In the genomic region with DNA sequence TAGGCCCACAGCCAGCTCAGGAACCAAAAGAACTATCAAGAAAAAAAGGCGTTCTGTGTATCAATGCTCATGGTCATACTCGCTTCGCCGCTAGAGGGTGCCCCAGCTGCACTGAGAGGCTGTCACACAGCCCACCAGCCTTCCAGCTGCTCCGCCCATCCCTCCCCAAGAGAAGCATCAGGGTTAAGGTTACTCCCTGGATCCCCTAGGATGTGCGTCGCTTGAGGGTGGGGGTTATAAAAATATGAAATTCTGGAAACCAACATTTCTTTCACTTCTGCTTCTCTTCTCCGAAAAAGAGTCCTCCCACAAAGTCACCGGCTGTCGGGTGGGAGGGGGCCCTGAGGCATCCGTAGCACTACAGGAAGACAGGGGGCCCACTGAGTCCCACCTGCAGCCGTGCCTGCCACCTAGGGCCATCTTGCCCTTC, we compare ENCODE assay signal across 1 cellular context.
TF ChIP-seq lines count a peak whose summit lies in the region.

No MANE protein-coding gene starts in this region.

TF ChIP-seq in HepG2, 621 proteins besides CTCF, POLR2A, EP300 and RAD21 (continued from another document and continues in another):
- TF ChIP-seq, protein P1, sequence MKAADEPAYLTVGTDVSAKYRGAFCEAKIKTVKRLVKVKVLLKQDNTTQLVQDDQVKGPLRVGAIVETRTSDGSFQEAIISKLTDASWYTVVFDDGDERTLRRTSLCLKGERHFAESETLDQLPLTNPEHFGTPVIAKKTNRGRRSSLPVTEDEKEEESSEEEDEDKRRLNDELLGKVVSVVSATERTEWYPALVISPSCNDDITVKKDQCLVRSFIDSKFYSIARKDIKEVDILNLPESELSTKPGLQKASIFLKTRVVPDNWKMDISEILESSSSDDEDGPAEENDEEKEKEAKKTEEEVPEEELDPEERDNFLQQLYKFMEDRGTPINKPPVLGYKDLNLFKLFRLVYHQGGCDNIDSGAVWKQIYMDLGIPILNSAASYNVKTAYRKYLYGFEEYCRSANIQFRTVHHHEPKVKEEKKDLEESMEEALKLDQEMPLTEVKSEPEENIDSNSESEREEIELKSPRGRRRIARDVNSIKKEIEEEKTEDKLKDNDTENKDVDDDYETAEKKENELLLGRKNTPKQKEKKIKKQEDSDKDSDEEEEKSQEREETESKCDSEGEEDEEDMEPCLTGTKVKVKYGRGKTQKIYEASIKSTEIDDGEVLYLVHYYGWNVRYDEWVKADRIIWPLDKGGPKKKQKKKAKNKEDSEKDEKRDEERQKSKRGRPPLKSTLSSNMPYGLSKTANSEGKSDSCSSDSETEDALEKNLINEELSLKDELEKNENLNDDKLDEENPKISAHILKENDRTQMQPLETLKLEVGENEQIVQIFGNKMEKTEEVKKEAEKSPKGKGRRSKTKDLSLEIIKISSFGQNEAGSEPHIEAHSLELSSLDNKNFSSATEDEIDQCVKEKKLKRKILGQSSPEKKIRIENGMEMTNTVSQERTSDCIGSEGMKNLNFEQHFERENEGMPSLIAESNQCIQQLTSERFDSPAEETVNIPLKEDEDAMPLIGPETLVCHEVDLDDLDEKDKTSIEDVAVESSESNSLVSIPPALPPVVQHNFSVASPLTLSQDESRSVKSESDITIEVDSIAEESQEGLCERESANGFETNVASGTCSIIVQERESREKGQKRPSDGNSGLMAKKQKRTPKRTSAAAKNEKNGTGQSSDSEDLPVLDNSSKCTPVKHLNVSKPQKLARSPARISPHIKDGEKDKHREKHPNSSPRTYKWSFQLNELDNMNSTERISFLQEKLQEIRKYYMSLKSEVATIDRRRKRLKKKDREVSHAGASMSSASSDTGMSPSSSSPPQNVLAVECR (CRISPR knock-in tag; IDR thresholded peaks at IDR 0.05; ENCODE audit: borderline replicate concordance), result peak; percentile 26; the same call in 1 of the 2 replicates
- TF ChIP-seq RFXAP (CRISPR knock-in tag; IDR thresholded peaks at IDR 0.05; ENCODE audit: borderline replicate concordance) (0 out of 2 replicates have a peak, but pooled peaks have one; percentile 42), KLF12 (CRISPR knock-in tag; IDR thresholded peaks at IDR 0.05; ENCODE audit: borderline replicate concordance) (peak; percentile 57; the same call in 1 of the 2 replicates), MLLT10 (CRISPR knock-in tag; IDR thresholded peaks at IDR 0.05) (no peak), FOXO1 (CRISPR knock-in tag; IDR thresholded peaks at IDR 0.05) (0 out of 2 replicates have a peak, but pooled peaks have one; percentile 29), ZIK1 (CRISPR knock-in tag; IDR thresholded peaks at IDR 0.05; ENCODE audit: borderline replicate concordance, low read depth) (no peak), KLF15 (CRISPR knock-in tag; IDR thresholded peaks at IDR 0.05; ENCODE audit: borderline replicate concordance) (no peak), ISL2 (CRISPR knock-in tag; IDR thresholded peaks at IDR 0.05) (no peak), CAMTA2 (CRISPR knock-in tag; IDR thresholded peaks at IDR 0.05; ENCODE audit: borderline replicate concordance) (no peak), CBX5 (CRISPR knock-in tag; IDR thresholded peaks at IDR 0.05; ENCODE audit: borderline replicate concordance) (peak; percentile 48; the same call in 1 of the 2 replicates), RXRB (CRISPR knock-in tag; IDR thresholded peaks at IDR 0.05; ENCODE audit: borderline replicate concordance) (no peak), SIN3B (IDR thresholded peaks at IDR 0.05; ENCODE audit: low read length) (no peak), THAP11 (CRISPR knock-in tag; IDR thresholded peaks at IDR 0.05) (peak; percentile 58), SRSF1 (optimal IDR thresholded peaks at IDR 0.05; ENCODE audit: low read depth, low read length) (no peak), FOXA3 (CRISPR knock-in tag; IDR thresholded peaks at IDR 0.05) (peak; percentile 21; the same call in 1 of the 2 replicates), NFE2L1 (CRISPR knock-in tag; IDR thresholded peaks at IDR 0.05; ENCODE audit: borderline replicate concordance) (no peak), ZNF282 (IDR thresholded peaks at IDR 0.05; ENCODE audit: partially characterized antibody) (no peak), SNRNP70 (IDR thresholded peaks at IDR 0.05; ENCODE audit: low read depth, low read length) (no peak), CCAR2 (optimal IDR thresholded peaks at IDR 0.05; ENCODE audit: low read depth, low read length) (no peak), SOX5 (CRISPR knock-in tag; IDR thresholded peaks at IDR 0.05; ENCODE audit: borderline replicate concordance) (no peak), ZNF331 (CRISPR knock-in tag; IDR thresholded peaks at IDR 0.05) (0 out of 2 replicates have a peak, but pooled peaks have one; percentile 54), SRSF4 (IDR thresholded peaks at IDR 0.05; ENCODE audit: low read depth, low read length, poor library complexity, severe bottlenecking) (no peak), RBFOX2 (IDR thresholded peaks at IDR 0.05; ENCODE audit: low read depth, low read length) (no peak), ZNF317 (CRISPR knock-in tag; IDR thresholded peaks at IDR 0.05) (no peak), GATAD1 (CRISPR knock-in tag; IDR thresholded peaks at IDR 0.05) (0 out of 2 replicates have a peak, but pooled peaks have one; percentile 30), KAT2B (IDR thresholded peaks at IDR 0.05; ENCODE audit: borderline replicate concordance, low read depth, low read length) (no peak), ZNF674 (CRISPR knock-in tag; IDR thresholded peaks at IDR 0.05; ENCODE audit: low read depth) (no peak), ZNF713 (CRISPR knock-in tag; IDR thresholded peaks at IDR 0.05) (no peak), MYNN (CRISPR knock-in tag; IDR thresholded peaks at IDR 0.05; ENCODE audit: low read depth) (no peak), ERF (CRISPR knock-in tag; IDR thresholded peaks at IDR 0.05) (peak; percentile 28; the same call in 1 of the 2 replicates), FOSL2 (CRISPR knock-in tag; IDR thresholded peaks at IDR 0.05) (peak; percentile 31; the same call in 1 of the 2 replicates), ZNF354B (CRISPR knock-in tag; IDR thresholded peaks at IDR 0.05) (no peak), ZNF737 (CRISPR knock-in tag; IDR thresholded peaks at IDR 0.05; ENCODE audit: borderline replicate concordance) (no peak), HDAC6 (IDR thresholded peaks at IDR 0.05; ENCODE audit: low read depth, low read length) (no peak), MXI1 (IDR thresholded peaks at IDR 0.05; ENCODE audit: borderline replicate concordance, low read depth, low read length) (no peak), MIXL1 (CRISPR knock-in tag; IDR thresholded peaks at IDR 0.05) (no peak), SMARCE1 (IDR thresholded peaks at IDR 0.05; ENCODE audit: borderline replicate concordance) (no peak), ZNF296 (CRISPR knock-in tag; conservative IDR thresholded peaks at IDR 0.05) (no peak)
- TF ChIP-seq, protein P2, sequence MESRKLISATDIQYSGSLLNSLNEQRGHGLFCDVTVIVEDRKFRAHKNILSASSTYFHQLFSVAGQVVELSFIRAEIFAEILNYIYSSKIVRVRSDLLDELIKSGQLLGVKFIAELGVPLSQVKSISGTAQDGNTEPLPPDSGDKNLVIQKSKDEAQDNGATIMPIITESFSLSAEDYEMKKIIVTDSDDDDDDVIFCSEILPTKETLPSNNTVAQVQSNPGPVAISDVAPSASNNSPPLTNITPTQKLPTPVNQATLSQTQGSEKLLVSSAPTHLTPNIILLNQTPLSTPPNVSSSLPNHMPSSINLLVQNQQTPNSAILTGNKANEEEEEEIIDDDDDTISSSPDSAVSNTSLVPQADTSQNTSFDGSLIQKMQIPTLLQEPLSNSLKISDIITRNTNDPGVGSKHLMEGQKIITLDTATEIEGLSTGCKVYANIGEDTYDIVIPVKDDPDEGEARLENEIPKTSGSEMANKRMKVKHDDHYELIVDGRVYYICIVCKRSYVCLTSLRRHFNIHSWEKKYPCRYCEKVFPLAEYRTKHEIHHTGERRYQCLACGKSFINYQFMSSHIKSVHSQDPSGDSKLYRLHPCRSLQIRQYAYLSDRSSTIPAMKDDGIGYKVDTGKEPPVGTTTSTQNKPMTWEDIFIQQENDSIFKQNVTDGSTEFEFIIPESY (CRISPR knock-in tag; IDR thresholded peaks at IDR 0.05), result no peak
- TF ChIP-seq, protein P3, sequence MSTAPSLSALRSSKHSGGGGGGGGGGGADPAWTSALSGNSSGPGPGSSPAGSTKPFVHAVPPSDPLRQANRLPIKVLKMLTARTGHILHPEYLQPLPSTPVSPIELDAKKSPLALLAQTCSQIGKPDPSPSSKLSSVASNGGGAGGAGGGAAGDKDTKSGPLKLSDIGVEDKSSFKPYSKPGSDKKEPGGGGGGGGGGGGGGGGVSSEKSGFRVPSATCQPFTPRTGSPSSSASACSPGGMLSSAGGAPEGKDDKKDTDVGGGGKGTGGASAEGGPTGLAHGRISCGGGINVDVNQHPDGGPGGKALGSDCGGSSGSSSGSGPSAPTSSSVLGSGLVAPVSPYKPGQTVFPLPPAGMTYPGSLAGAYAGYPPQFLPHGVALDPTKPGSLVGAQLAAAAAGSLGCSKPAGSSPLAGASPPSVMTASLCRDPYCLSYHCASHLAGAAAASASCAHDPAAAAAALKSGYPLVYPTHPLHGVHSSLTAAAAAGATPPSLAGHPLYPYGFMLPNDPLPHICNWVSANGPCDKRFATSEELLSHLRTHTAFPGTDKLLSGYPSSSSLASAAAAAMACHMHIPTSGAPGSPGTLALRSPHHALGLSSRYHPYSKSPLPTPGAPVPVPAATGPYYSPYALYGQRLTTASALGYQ (CRISPR knock-in tag; IDR thresholded peaks at IDR 0.05), result no peak
- TF ChIP-seq, protein P4, sequence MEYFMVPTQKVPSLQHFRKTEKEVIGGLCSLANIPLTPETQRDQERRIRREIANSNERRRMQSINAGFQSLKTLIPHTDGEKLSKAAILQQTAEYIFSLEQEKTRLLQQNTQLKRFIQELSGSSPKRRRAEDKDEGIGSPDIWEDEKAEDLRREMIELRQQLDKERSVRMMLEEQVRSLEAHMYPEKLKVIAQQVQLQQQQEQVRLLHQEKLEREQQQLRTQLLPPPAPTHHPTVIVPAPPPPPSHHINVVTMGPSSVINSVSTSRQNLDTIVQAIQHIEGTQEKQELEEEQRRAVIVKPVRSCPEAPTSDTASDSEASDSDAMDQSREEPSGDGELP (IDR thresholded peaks at IDR 0.05; ENCODE audit: borderline replicate concordance, low read depth), result peak; percentile 41; the same call in 1 of the 2 replicates
- TF ChIP-seq, protein P5, sequence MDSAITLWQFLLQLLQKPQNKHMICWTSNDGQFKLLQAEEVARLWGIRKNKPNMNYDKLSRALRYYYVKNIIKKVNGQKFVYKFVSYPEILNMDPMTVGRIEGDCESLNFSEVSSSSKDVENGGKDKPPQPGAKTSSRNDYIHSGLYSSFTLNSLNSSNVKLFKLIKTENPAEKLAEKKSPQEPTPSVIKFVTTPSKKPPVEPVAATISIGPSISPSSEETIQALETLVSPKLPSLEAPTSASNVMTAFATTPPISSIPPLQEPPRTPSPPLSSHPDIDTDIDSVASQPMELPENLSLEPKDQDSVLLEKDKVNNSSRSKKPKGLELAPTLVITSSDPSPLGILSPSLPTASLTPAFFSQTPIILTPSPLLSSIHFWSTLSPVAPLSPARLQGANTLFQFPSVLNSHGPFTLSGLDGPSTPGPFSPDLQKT (CRISPR knock-in tag; IDR thresholded peaks at IDR 0.05; ENCODE audit: borderline replicate concordance), result no peak
- TF ChIP-seq, protein P6, sequence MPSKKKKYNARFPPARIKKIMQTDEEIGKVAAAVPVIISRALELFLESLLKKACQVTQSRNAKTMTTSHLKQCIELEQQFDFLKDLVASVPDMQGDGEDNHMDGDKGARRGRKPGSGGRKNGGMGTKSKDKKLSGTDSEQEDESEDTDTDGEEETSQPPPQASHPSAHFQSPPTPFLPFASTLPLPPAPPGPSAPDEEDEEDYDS (CRISPR knock-in tag; IDR thresholded peaks at IDR 0.05), result no peak
- TF ChIP-seq, protein P7, sequence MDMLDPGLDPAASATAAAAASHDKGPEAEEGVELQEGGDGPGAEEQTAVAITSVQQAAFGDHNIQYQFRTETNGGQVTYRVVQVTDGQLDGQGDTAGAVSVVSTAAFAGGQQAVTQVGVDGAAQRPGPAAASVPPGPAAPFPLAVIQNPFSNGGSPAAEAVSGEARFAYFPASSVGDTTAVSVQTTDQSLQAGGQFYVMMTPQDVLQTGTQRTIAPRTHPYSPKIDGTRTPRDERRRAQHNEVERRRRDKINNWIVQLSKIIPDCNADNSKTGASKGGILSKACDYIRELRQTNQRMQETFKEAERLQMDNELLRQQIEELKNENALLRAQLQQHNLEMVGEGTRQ (IDR thresholded peaks at IDR 0.05; ENCODE audit: low read depth, low read length), result no peak
- TF ChIP-seq, protein P7 (CRISPR knock-in tag; IDR thresholded peaks at IDR 0.05; ENCODE audit: borderline replicate concordance), result no peak
- TF ChIP-seq, protein P8, sequence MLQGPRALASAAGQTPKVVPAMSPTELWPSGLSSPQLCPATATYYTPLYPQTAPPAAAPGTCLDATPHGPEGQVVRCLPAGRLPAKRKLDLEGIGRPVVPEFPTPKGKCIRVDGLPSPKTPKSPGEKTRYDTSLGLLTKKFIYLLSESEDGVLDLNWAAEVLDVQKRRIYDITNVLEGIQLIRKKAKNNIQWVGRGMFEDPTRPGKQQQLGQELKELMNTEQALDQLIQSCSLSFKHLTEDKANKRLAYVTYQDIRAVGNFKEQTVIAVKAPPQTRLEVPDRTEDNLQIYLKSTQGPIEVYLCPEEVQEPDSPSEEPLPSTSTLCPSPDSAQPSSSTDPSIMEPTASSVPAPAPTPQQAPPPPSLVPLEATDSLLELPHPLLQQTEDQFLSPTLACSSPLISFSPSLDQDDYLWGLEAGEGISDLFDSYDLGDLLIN (CRISPR knock-in tag; IDR thresholded peaks at IDR 0.05; ENCODE audit: borderline replicate concordance), result no peak
- TF ChIP-seq, protein P9, sequence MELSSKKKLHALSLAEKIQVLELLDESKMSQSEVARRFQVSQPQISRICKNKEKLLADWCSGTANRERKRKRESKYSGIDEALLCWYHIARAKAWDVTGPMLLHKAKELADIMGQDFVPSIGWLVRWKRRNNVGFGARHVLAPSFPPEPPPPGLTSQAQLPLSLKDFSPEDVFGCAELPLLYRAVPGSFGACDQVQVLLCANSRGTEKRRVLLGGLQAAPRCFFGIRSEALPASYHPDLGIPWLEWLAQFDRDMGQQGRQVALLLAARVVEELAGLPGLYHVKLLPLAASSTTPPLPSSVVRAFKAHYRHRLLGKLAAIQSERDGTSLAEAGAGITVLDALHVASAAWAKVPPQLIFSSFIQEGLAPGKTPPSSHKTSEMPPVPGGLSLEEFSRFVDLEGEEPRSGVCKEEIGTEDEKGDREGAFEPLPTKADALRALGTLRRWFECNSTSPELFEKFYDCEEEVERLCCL (CRISPR knock-in tag; IDR thresholded peaks at IDR 0.05; ENCODE audit: borderline replicate concordance), result no peak
- TF ChIP-seq, protein P10, sequence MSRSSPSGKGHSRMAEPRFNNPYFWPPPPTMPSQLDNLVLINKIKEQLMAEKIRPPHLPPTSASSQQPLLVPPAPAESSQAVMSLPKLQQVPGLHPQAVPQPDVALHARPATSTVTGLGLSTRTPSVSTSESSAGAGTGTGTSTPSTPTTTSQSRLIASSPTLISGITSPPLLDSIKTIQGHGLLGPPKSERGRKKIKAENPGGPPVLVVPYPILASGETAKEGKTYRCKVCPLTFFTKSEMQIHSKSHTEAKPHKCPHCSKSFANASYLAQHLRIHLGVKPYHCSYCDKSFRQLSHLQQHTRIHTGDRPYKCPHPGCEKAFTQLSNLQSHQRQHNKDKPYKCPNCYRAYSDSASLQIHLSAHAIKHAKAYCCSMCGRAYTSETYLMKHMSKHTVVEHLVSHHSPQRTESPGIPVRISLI (CRISPR knock-in tag; IDR thresholded peaks at IDR 0.05; ENCODE audit: borderline replicate concordance), result peak; percentile 58; the same call in 1 of the 2 replicates
